In the genomic region with DNA sequence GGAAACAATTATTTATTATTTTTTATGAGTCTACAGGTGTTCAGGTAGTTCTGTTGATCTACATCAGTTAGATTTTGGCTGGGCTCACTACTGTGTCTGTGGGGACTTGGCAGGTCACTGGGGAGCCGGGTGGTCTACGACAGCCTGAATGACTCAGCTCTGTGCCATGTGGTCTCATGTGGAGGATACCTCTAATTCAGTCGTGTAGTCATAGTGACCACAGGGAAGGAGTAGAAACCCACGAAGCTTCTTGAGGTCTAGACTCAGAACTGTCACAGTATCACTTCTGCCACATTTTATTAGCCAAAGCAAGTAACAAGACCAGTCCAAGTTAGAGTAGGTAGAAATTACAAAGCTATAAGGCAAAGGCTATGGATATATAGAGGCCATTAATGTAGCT, we compare ENCODE assay signal across 11 cellular contexts.
DNase-seq lines count a peak whose midpoint lies in the region; ATAC-seq and TF ChIP-seq lines count a peak whose summit lies in the region.
"Had no signal": no experiment of that assay in that cellular context is flagged by ENCODE, and none has a peak within 500 bp of the region (broad histone marks: within the 10 kb centered on the region; RNA-seq: fewer than 3 reads in every experiment).

No MANE protein-coding gene starts in this region.

- H2AFZ ChIP-seq in MM.1S (ENCODE audit: low read length), result no peak overlapping the region
- no peak overlapping the region for H2AFZ ChIP-seq in trophoblast cell (ENCODE audit: insufficient read depth, low read length, poor library complexity)
- no peak overlapping the region for H2AFZ ChIP-seq in GM23338
- H2AFZ ChIP-seq: neural progenitor cell had no signal

- no peak overlapping the region for H3K9ac ChIP-seq in MM.1S (ENCODE audit: low read length)
- no peak overlapping the region for H3K9ac ChIP-seq in trophoblast cell (ENCODE audit: low read length)
- H3K9ac ChIP-seq: neural progenitor cell had no signal

- no peaks in the 10 kb centered on the region for H3K27me3 Mint-ChIP-seq in GM23338 (ENCODE audit: insufficient read depth, low read depth, poor library complexity)

- no peaks in the 10 kb centered on the region for H3K79me2 ChIP-seq in MM.1S (ENCODE audit: low read length)
- peaks cover 3% of the 10 kb centered on the region for H3K79me2 ChIP-seq in trophoblast cell (ENCODE audit: control insufficient read depth, insufficient read depth, low read length, poor library complexity)
- H3K79me2 ChIP-seq in GM23338 (replicated peaks; ENCODE audit: insufficient read depth), result no peaks in the 10 kb centered on the region

- no peak overlapping the region for H4K12ac ChIP-seq in trophoblast cell (ENCODE audit: low read depth, low read length)

- intact Hi-C loops in cardiac septum (cut with DNase I), result no loop called here

- H3K27me3 ChIP-seq in MM.1S (replicated peaks; ENCODE audit: insufficient read depth, low read length) (no peaks in the 10 kb centered on the region), trophoblast cell (ENCODE audit: insufficient read depth, low read length) (no peaks in the 10 kb centered on the region), GM23338 (ENCODE audit: insufficient read depth) (no peaks in the 10 kb centered on the region)
- H3K27me3 ChIP-seq: neural progenitor cell had no signal

- peak; percentile 30 for DNase-seq in MM.1S
- no peak for DNase-seq in trophoblast cell
- DNase-seq in GM23338 (ENCODE audit: low spot score), result no peak
- no peak for DNase-seq in GDM1 (lab: John Stamatoyannopoulos, UW)
- DNase-seq in cardiac septum (ENCODE audit: low spot score), result no peak
- DNase-seq in stimulated activated CD4-positive, alpha-beta T cell treated with anti-CD3 and anti-CD28 coated beads, Interleukin-15, amount 100 ng/mL, for 24 hours, result no peak
- DNase-seq: activated CD8-positive, alpha-beta memory T cell treated with anti-CD3 and anti-CD28 coated beads, Interleukin-2, amount 50 U/mL, for 48 hours; NCI-H524 had no signal

- no peak overlapping the region for H2BK5ac ChIP-seq in trophoblast cell (ENCODE audit: low read depth, low read length, poor library complexity)

- H2AK5ac ChIP-seq in trophoblast cell (ENCODE audit: low read length), result peak overlapping the region; percentile 47

- no peaks in the 10 kb centered on the region for H3K9me3 Mint-ChIP-seq in GM23338
- H3K9me3 Mint-ChIP-seq: neural progenitor cell had no signal

- H3K4me1 Mint-ChIP-seq in GM23338, result peaks cover 11% of the 10 kb centered on the region

- H3K4me3 ChIP-seq in MM.1S (ENCODE audit: low read length) (no peak overlapping the region), trophoblast cell (ENCODE audit: low read depth, low read length) (no peak overlapping the region), GM23338 (no peak overlapping the region)
- H3K4me3 ChIP-seq: neural progenitor cell had no signal

- H3K9me2 ChIP-seq in MM.1S (replicated peaks; ENCODE audit: insufficient read depth, low read length), result no peaks in the 10 kb centered on the region
- peaks cover 3% of the 10 kb centered on the region for H3K9me2 ChIP-seq in GM23338 (ENCODE audit: insufficient read depth)

- H3K27ac ChIP-seq in MM.1S (ENCODE audit: low read length) (no peak overlapping the region), trophoblast cell (ENCODE audit: low read depth, low read length) (no peak overlapping the region), GM23338 (ENCODE audit: low read depth) (no peak overlapping the region)
- H3K27ac ChIP-seq: neural progenitor cell had no signal

- H3K36me3 Mint-ChIP-seq in GM23338 (ENCODE audit: low read depth), result no peaks in the 10 kb centered on the region
- H3K36me3 Mint-ChIP-seq: neural progenitor cell had no signal

- H4K91ac ChIP-seq in trophoblast cell (ENCODE audit: low read depth, low read length), result no peak overlapping the region

- H3K27ac Mint-ChIP-seq in GM23338, result no peak overlapping the region
- H3K27ac Mint-ChIP-seq: neural progenitor cell had no signal

- no peak overlapping the region for H4K8ac ChIP-seq in trophoblast cell (ENCODE audit: low read depth, low read length)

- WGBS in trophoblast cell (ENCODE audit: extremely low coverage, insufficient coverage, insufficient read length), result no CpG with 5 or more reads among the region's 4 CpGs

- H3K4ac ChIP-seq in trophoblast cell (ENCODE audit: low read depth, low read length), result no peak overlapping the region

- no peak for TF ChIP-seq CTCF in MM.1S (IDR thresholded peaks at IDR 0.05; ENCODE audit: low read length)
- TF ChIP-seq CTCF in GM23338 (conservative IDR thresholded peaks at IDR 0.05; ENCODE audit: low read depth in 2 of 2), result no peak

- H3K23ac ChIP-seq in trophoblast cell (ENCODE audit: low read length), result no peak overlapping the region

- H3K79me1 ChIP-seq in trophoblast cell (ENCODE audit: low read length), result peaks cover 13% of the 10 kb centered on the region

- H3K4me3 Mint-ChIP-seq in GM23338, result no peak overlapping the region
- H3K4me3 Mint-ChIP-seq: neural progenitor cell had no signal

- peak overlapping the region; percentile 30 for H2BK120ac ChIP-seq in trophoblast cell (ENCODE audit: insufficient read depth, low read length, poor library complexity)

- no peak overlapping the region for H3K14ac ChIP-seq in trophoblast cell (ENCODE audit: low read length)

- H3K4me2 ChIP-seq in MM.1S (ENCODE audit: low read depth, low read length) (no peak overlapping the region), trophoblast cell (ENCODE audit: low read length) (no peak overlapping the region), GM23338 (no peak overlapping the region)
- H3K4me2 ChIP-seq: neural progenitor cell had no signal

- H2BK12ac ChIP-seq in trophoblast cell (ENCODE audit: low read length), result peak overlapping the region; percentile 79

- H3K4me1 ChIP-seq in MM.1S (ENCODE audit: low read length) (peaks cover 20% of the 10 kb centered on the region), trophoblast cell (ENCODE audit: control insufficient read depth in 1 of 2, insufficient read depth in 2 of 2, low read length in 2 of 2) (no peaks in the 10 kb centered on the region), GM23338 (ENCODE audit: insufficient read depth) (no peaks in the 10 kb centered on the region; the same call in 1 of the 2 replicates)

- H3K9me3 ChIP-seq in MM.1S (replicated peaks; ENCODE audit: insufficient read depth, low read length), result no peaks in the 10 kb centered on the region
- H3K9me3 ChIP-seq in trophoblast cell (ENCODE audit: insufficient read depth, low read depth, low read length), result no peaks in the 10 kb centered on the region

- no peaks in the 10 kb centered on the region for H4K20me1 ChIP-seq in MM.1S (ENCODE audit: insufficient read depth, low read length)
- no peaks in the 10 kb centered on the region for H4K20me1 ChIP-seq in GM23338 (replicated peaks; ENCODE audit: insufficient read depth)

- no peak overlapping the region for H3K18ac ChIP-seq in trophoblast cell (ENCODE audit: low read length)

- H3K36me3 ChIP-seq in MM.1S (replicated peaks; ENCODE audit: insufficient read depth, low read length), result no peaks in the 10 kb centered on the region
- no peaks in the 10 kb centered on the region for H3K36me3 ChIP-seq in trophoblast cell (ENCODE audit: control insufficient read depth in 1 of 2, insufficient read depth in 2 of 2, low read length in 2 of 2)
- H3K36me3 ChIP-seq in GM23338 (ENCODE audit: insufficient read depth), result peaks cover 6% of the 10 kb centered on the region; the same call in 1 of the 2 replicates
- H3K36me3 ChIP-seq: neural progenitor cell had no signal

- H3F3A ChIP-seq in MM.1S (ENCODE audit: insufficient read depth, low read length) (peaks cover 6% of the 10 kb centered on the region; the same call in 1 of the 2 replicates), GM23338 (replicated peaks; ENCODE audit: low read depth) (no peaks in the 10 kb centered on the region)

- ATAC-seq in GM19043 (IDR thresholded peaks at IDR 0.05; ENCODE audit: low read depth, unreplicated experiment), result peak; percentile 84
- ATAC-seq in HG02759 (IDR thresholded peaks at IDR 0.05; ENCODE audit: unreplicated experiment), result peak; percentile 84
- ATAC-seq in GM23338, result no peak

TF ChIP-seq in GM23338, 12 proteins besides CTCF, POLR2A, EP300 and RAD21:
- TF ChIP-seq EZH2 (IDR thresholded peaks at IDR 0.05; ENCODE audit: low read depth, unreplicated experiment), result no peak
- TF ChIP-seq, protein P1, sequence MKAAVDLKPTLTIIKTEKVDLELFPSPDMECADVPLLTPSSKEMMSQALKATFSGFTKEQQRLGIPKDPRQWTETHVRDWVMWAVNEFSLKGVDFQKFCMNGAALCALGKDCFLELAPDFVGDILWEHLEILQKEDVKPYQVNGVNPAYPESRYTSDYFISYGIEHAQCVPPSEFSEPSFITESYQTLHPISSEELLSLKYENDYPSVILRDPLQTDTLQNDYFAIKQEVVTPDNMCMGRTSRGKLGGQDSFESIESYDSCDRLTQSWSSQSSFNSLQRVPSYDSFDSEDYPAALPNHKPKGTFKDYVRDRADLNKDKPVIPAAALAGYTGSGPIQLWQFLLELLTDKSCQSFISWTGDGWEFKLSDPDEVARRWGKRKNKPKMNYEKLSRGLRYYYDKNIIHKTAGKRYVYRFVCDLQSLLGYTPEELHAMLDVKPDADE (IDR thresholded peaks at IDR 0.05), result no peak
- no peak for TF ChIP-seq ZNF331 (CRISPR knock-in tag; IDR thresholded peaks at IDR 0.05; ENCODE audit: low read depth)
